Comparison of ENCODE assay signal across 21 cellular contexts in genomic region chr9:136603216-136603615, GRCh38. TPM values are rescaled to one million over a fixed set of nuclear protein-coding genes. Genes with fewer than 3 reads are reported as not detected.
A peak's percentile ranks its signal among the peaks of the same experiment; 100 is the strongest.
DNase-seq lines count a peak whose midpoint lies in the region; ATAC-seq and TF ChIP-seq lines count a peak whose summit lies in the region.
"Had no signal": no experiment of that assay in that cellular context is flagged by ENCODE, and none has a peak within 500 bp of the region (broad histone marks: within the 10 kb centered on the region; RNA-seq: fewer than 3 reads in every experiment).

No MANE protein-coding gene starts in this region.

- no peak overlapping the region for H3K4me3 Mint-ChIP-seq in nephron
- no peak overlapping the region for H3K4me3 Mint-ChIP-seq in activated T-helper 17 cell treated with anti-CD3 and anti-CD28 coated beads, Interleukin-2, amount 50 U/mL, for 72 hours
- H3K4me3 Mint-ChIP-seq: CD8-positive, alpha-beta memory T cell had no signal

- no peak for TF ChIP-seq EP300 in transverse colon (IDR thresholded peaks at IDR 0.05; ENCODE audit: low read depth)

- in situ Hi-C loops in transverse colon (cut with MboI; ENCODE audit: low pct_ligation_motif_present in 1 of 4, low pct_unique_long_range_greater_than_20kb in 1 of 4, low sequenced_read_pairs in 3 of 4): no loop called here

- H3K27ac Mint-ChIP-seq in nephron: peak overlapping the region in 2 of 3 experiments; percentile 73 to 93
- no peak overlapping the region for H3K27ac Mint-ChIP-seq in activated T-helper 17 cell treated with anti-CD3 and anti-CD28 coated beads, Interleukin-2, amount 50 U/mL, for 72 hours
- H3K27ac Mint-ChIP-seq: CD8-positive, alpha-beta memory T cell had no signal

- H3K4me3 ChIP-seq in right atrium auricular region (no peak overlapping the region), colonic mucosa (no peak overlapping the region), transverse colon (no peak overlapping the region)
- H3K4me3 ChIP-seq: GM23248 had no signal

- peak overlapping the region; percentile 67 to 68 for H3K9ac ChIP-seq in colonic mucosa (ENCODE audit: low read depth in 2 of 2, low read length in 2 of 2)
- H3K9ac ChIP-seq: GM23248 had no signal

- peaks cover 0 to 52% of the 10 kb centered on the region in 2 donors for H3K4me1 ChIP-seq in right atrium auricular region
- H3K4me1 ChIP-seq in colonic mucosa: peaks cover 36% of the 10 kb centered on the region
- peaks cover 42 to 63% (median 56%) of the 10 kb centered on the region in 4 donors for H3K4me1 ChIP-seq in transverse colon
- H3K4me1 ChIP-seq: BE2C had no signal

- peak; percentile 23 for DNase-seq in Right ventricle myocardium inferior (ENCODE audit: missing footprints)
- DNase-seq in right atrium auricular region (ENCODE audit: low spot score): no peak
- peak; percentile 87 for DNase-seq in colonic mucosa
- peak; percentile 80 for DNase-seq in transverse colon
- DNase-seq in iPS-NIHi7 (ENCODE audit: extremely low spot score): no peak
- DNase-seq in SKM-1 (lab: John Stamatoyannopoulos, UW; ENCODE audit: unreplicated experiment): no peak
- DNase-seq: 8988T; BE2C; CD8-positive, alpha-beta memory T cell; DMS79; GM23248; MV-4-11; NCI-H1417; NCI-H187 treated with DMSO at 0.1 percent for 48 hours; NCI-H446; NK-92 treated with Interleukin-12 subunit alpha and Interleukin-12 subunit beta, amount 100 ng/mL, for 24 hours; OCI-M1; RPMI8226 had no signal

- H3K27ac ChIP-seq in right atrium auricular region (no peak overlapping the region), colonic mucosa (peak overlapping the region; percentile 88), transverse colon (peak overlapping the region; percentile 80 to 95 (median 88))
- H3K27ac ChIP-seq: GM23248, HL-60 had no signal

- H3K9me3 Mint-ChIP-seq in nephron: no peaks in the 10 kb centered on the region
- H3K9me3 Mint-ChIP-seq in activated T-helper 17 cell treated with anti-CD3 and anti-CD28 coated beads, Interleukin-2, amount 50 U/mL, for 72 hours: no peaks in the 10 kb centered on the region
- H3K9me3 Mint-ChIP-seq: CD8-positive, alpha-beta memory T cell had no signal

- H3K36me3 Mint-ChIP-seq in nephron (ENCODE audit: low read depth): no peaks in the 10 kb centered on the region
- no peaks in the 10 kb centered on the region for H3K36me3 Mint-ChIP-seq in activated T-helper 17 cell treated with anti-CD3 and anti-CD28 coated beads, Interleukin-2, amount 50 U/mL, for 72 hours (ENCODE audit: low read depth)
- H3K36me3 Mint-ChIP-seq: CD8-positive, alpha-beta memory T cell had no signal

- H3K36me3 ChIP-seq in right atrium auricular region (no peaks in the 10 kb centered on the region), colonic mucosa (no peaks in the 10 kb centered on the region), transverse colon (no peaks in the 10 kb centered on the region)
- H3K36me3 ChIP-seq: BE2C had no signal

- H3K27me3 Mint-ChIP-seq in nephron (ENCODE audit: low read depth): peaks cover 12% of the 10 kb centered on the region
- peaks cover 15% of the 10 kb centered on the region for H3K27me3 Mint-ChIP-seq in activated T-helper 17 cell treated with anti-CD3 and anti-CD28 coated beads, Interleukin-2, amount 50 U/mL, for 72 hours

- no peaks in the 10 kb centered on the region for H3K9me3 ChIP-seq in right atrium auricular region
- H3K9me3 ChIP-seq in colonic mucosa: no peaks in the 10 kb centered on the region
- no peaks in the 10 kb centered on the region for H3K9me3 ChIP-seq in transverse colon
- H3K9me3 ChIP-seq: BE2C had no signal

- WGBS in transverse colon (ENCODE audit: low coverage in 1 of 2), 2 donors: 55% methylated on average over 12 of the region's 12 CpGs; no CpG with 5 or more reads in 1 of the 2 donors

- TF ChIP-seq POLR2A in transverse colon (IDR thresholded peaks at IDR 0.05): peak; percentile 55

- no peaks in the 10 kb centered on the region for H3K27me3 ChIP-seq in right atrium auricular region
- no peaks in the 10 kb centered on the region for H3K27me3 ChIP-seq in colonic mucosa
- no peaks in the 10 kb centered on the region for H3K27me3 ChIP-seq in transverse colon

- no peak for TF ChIP-seq CTCF in right atrium auricular region (IDR thresholded peaks at IDR 0.05)
- TF ChIP-seq CTCF in colonic mucosa (IDR thresholded peaks at IDR 0.05): no peak
- no peak for TF ChIP-seq CTCF in nephron (IDR thresholded peaks at IDR 0.05; ENCODE audit: unreplicated experiment in 3 of 3)
- TF ChIP-seq CTCF in transverse colon (IDR thresholded peaks at IDR 0.05): no peak

- intact Hi-C loops in Right ventricle myocardium inferior (cut with DNase I): no loop called here
- intact Hi-C loops in colonic mucosa (cut with DNase I): no loop called here
- intact Hi-C loops in transverse colon (cut with DNase I; ENCODE audit: low total_unique reads): no loop called here

- ATAC-seq in Right ventricle myocardium inferior: no peak
- ATAC-seq in activated T-helper 17 cell treated with anti-CD3 and anti-CD28 coated beads, Interleukin-2, amount 50 U/mL, for 72 hours (replicated peaks): no peak

- peaks cover 16% of the 10 kb centered on the region for H3K4me1 Mint-ChIP-seq in nephron
- H3K4me1 Mint-ChIP-seq in activated T-helper 17 cell treated with anti-CD3 and anti-CD28 coated beads, Interleukin-2, amount 50 U/mL, for 72 hours: no peaks in the 10 kb centered on the region
- H3K4me1 Mint-ChIP-seq: CD8-positive, alpha-beta memory T cell had no signal

RNA-seq across cellular contexts. Expression of gene NOTCH1, which starts 57.4 kb away (rescaled TPM):
- total RNA-seq in Right ventricle myocardium inferior (18.7 TPM), right atrium auricular region (10 to 100 TPM; 14.2 to 39.7 TPM), colonic mucosa (10 to 100 TPM; 49.3 to 99.4 TPM), transverse colon (100 to 1,000 TPM in 2 of 4 donors, 10 to 100 TPM in 2; 48.2 to 154 (median 98.2) TPM)
- 10 to 100 TPM; 63.8 to 65.9 TPM for total RNA-seq in activated T-helper 17 cell treated with anti-CD3 and anti-CD28 coated beads, Interleukin-2, amount 50 U/mL, for 72 hours

RNA-seq across cellular contexts. Expression of gene EGFL7, which starts 59.5 kb away (rescaled TPM):
- total RNA-seq in Right ventricle myocardium inferior: 72.0 TPM
- 100 to 1,000 TPM; 114 to 120 TPM for total RNA-seq in right atrium auricular region
- 10 to 100 TPM; 17.3 to 28.4 TPM for total RNA-seq in colonic mucosa
- 10 to 100 TPM; 12.3 to 64.7 (median 33.6) TPM for total RNA-seq in transverse colon
- 1 to 10 TPM in 1 of 2 donors, under 1 TPM in 1; 0.78 to 1.0 TPM for total RNA-seq in activated T-helper 17 cell treated with anti-CD3 and anti-CD28 coated beads, Interleukin-2, amount 50 U/mL, for 72 hours

Comparison
In these comparisons a context has a peak if more than half of its experiments do, and no peak if none do; other contexts are left out.
1. DNase-seq: peak in Right ventricle myocardium inferior (single experiment), colonic mucosa (single experiment) and transverse colon (single experiment); none in right atrium auricular region (single experiment), iPS-NIHi7 (single experiment) and SKM-1 (single experiment).
2. H3K27ac ChIP-seq: peak in colonic mucosa (single experiment) and transverse colon (4 of 4); none in right atrium auricular region (0 of 2).
3. RNA of gene EGFL7, which starts 59.5 kb away (total RNA-seq): 114 to 120 TPM in right atrium auricular region, 72.0 TPM in Right ventricle myocardium inferior (single experiment), 12.3 to 64.7 TPM in transverse colon and 17.3 to 28.4 TPM in colonic mucosa; 0.78 to 1.0 TPM in activated T-helper 17 cell treated with anti-CD3 and anti-CD28 coated beads, Interleukin-2, amount 50 U/mL, for 72 hours; every median in the first group is over 4 times any median in the second.